In the genomic region with DNA sequence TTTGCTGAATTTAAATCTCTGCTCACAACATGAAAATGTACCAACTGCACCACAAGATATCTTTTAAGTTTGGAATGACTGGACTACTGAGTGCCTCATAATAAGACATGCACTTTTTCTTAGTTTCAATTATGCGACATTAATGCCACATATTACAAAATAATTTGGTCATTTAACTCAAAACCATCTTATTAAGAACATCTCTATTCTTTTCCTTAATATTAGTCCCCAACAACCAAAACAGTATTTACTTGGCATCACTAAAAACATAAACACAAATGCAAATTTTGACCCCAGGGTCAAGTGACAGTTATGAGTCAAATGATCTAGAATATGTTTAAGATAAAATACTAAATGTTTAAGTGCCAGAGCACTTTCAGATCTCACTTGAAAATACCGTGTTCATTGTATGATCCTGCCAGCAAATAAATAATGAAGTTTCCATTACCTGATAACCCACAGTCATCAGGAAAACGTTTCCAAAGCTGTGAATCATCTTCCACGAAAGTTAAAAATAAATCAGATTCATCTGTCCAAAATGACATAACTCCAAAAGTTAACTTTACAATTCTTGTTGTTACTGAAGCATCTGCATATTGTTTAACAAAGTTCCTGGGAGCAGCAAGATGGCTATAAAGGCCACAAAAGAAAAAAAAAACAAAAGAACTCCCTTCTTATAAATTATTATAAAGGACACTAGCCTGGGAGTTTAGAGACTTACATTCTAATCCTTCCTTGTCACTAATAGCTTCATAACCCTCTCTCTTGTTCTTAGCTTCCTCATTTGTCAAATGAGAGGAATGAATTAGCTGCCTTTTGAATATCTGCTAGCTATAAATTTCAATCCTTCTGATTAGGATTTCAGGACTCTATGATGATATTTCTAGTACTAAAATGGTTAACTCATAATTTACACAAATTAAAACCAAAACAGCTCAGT, we compare ENCODE assay signal across 8 cellular contexts. TPM values are rescaled to one million over a fixed set of nuclear protein-coding genes. Genes with fewer than 3 reads are reported as not detected.
DNase-seq lines count a peak whose midpoint lies in the region; ATAC-seq lines count a peak whose summit lies in the region.

No MANE protein-coding gene starts in this region.

- no peaks in the 10 kb centered on the region for H3K27me3 Mint-ChIP-seq in activated T-cell treated with anti-CD3 and anti-CD28 coated beads, Interleukin-2, amount 50 U/mL, for 72 hours (ENCODE audit: low read depth)

- DNase-seq in activated T-cell treated with anti-CD3 and anti-CD28 coated beads, Interleukin-2, amount 50 U/mL, for 72 hours, result no peak
- no peak for DNase-seq in activated T-cell treated with anti-CD3 and anti-CD28 coated beads, Interleukin-2, amount 50 U/mL, for 1 hour
- DNase-seq in dermis blood vessel endothelial cell, result peak; percentile 67
- DNase-seq in stimulated activated naive CD8-positive, alpha-beta T cell treated with anti-CD3 and anti-CD28 coated beads, Interleukin-15, Interleukin-2, amounts not matched to agents 100 U/mL and 50 U/mL, for 24 hours, result no peak
- DNase-seq in effector CD8-positive, alpha-beta T cell (lab: John Stamatoyannopoulos, UW), result no peak

- H3K9me3 Mint-ChIP-seq in activated T-cell treated with anti-CD3 and anti-CD28 coated beads, Interleukin-2, amount 50 U/mL, for 72 hours, result peaks cover 0 to 6% of the 10 kb centered on the region in 2 donors

- peak overlapping the region; percentile 46 to 78 for H3K4me3 Mint-ChIP-seq in activated T-cell treated with anti-CD3 and anti-CD28 coated beads, Interleukin-2, amount 50 U/mL, for 72 hours

- peaks cover 10 to 21% of the 10 kb centered on the region in 2 donors for H3K36me3 Mint-ChIP-seq in activated T-cell treated with anti-CD3 and anti-CD28 coated beads, Interleukin-2, amount 50 U/mL, for 72 hours (ENCODE audit: insufficient read depth in 2 of 2)

- H3K27ac Mint-ChIP-seq in activated T-cell treated with anti-CD3 and anti-CD28 coated beads, Interleukin-2, amount 50 U/mL, for 72 hours, result peak overlapping the region; percentile 78

- ATAC-seq in activated T-cell treated with anti-CD3 and anti-CD28 coated beads, Interleukin-2, amount 50 U/mL, for 72 hours (replicated peaks in 1 of 2), result peak; percentile 66 to 70
- ATAC-seq in HG03457 (IDR thresholded peaks at IDR 0.05; ENCODE audit: unreplicated experiment), result peak; percentile 52
- ATAC-seq in stimulated activated naive CD8-positive, alpha-beta T cell treated with anti-CD3 and anti-CD28 coated beads, Interleukin-15, Interleukin-2, amounts not matched to agents 100 U/mL and 50 U/mL, for 24 hours, result peak; percentile 37
- no peak for ATAC-seq in HG02571 (IDR thresholded peaks at IDR 0.05; ENCODE audit: unreplicated experiment)
- ATAC-seq in GM21576 (IDR thresholded peaks at IDR 0.05; ENCODE audit: unreplicated experiment), result no peak

- H3K4me1 Mint-ChIP-seq in activated T-cell treated with anti-CD3 and anti-CD28 coated beads, Interleukin-2, amount 50 U/mL, for 72 hours (ENCODE audit: low read depth), result peaks cover 65% of the 10 kb centered on the region

RNA-seq across cellular contexts. Expression of a gene that starts 30.5 kb away (rescaled TPM):
- 1 to 10 TPM; 6.3 to 8.6 TPM for total RNA-seq in activated T-cell treated with anti-CD3 and anti-CD28 coated beads, Interleukin-2, amount 50 U/mL, for 72 hours
- 6.8 TPM in 2 replicates for total RNA-seq in dermis blood vessel endothelial cell

RNA-seq across cellular contexts. Expression of a gene that starts 31.2 kb away (rescaled TPM):
- total RNA-seq in activated T-cell treated with anti-CD3 and anti-CD28 coated beads, Interleukin-2, amount 50 U/mL, for 72 hours, result 10 to 100 TPM; 19.7 to 24.5 TPM
- total RNA-seq in dermis blood vessel endothelial cell, result 56.4 and 62.3 TPM in 2 replicates

Comparison
In these comparisons a context has a peak if more than half of its experiments do, and no peak if none do; other contexts are left out.
1. ATAC-seq: peak in activated T-cell treated with anti-CD3 and anti-CD28 coated beads, Interleukin-2, amount 50 U/mL, for 72 hours (2 of 2), HG03457 (single experiment) and stimulated activated naive CD8-positive, alpha-beta T cell treated with anti-CD3 and anti-CD28 coated beads, Interleukin-15, Interleukin-2, amounts not matched to agents 100 U/mL and 50 U/mL, for 24 hours (single experiment); none in HG02571 (single experiment) and GM21576 (single experiment).